In the genomic region with DNA sequence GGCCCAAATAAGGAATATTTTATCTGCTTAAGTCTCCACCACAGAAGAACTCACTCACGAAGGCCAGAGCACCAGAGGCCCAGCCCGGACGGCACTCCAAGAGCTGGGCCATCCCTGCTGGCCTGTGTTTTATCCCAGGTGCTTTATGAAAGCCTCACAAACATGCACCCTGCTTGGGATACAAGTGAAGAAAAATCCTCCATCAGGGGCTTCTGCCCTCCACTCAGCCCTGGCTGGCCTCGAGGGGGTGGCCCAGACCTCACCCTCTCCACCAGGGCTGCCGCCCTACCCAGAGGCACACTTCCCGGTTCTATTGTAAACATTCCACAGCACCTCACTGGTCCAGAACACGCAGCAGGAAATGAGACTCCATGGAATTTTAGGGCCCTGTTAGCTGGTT, we compare ENCODE assay signal across 20 cellular contexts. TPM values are rescaled to one million over a fixed set of nuclear protein-coding genes. Genes with fewer than 3 reads are reported as not detected.
DNase-seq lines count a peak whose midpoint lies in the region; ATAC-seq, FAIRE-seq and TF ChIP-seq lines count a peak whose summit lies in the region.
"Had no signal": no experiment of that assay in that cellular context is flagged by ENCODE, and none has a peak within 500 bp of the region (broad histone marks: within the 10 kb centered on the region; RNA-seq: fewer than 3 reads in every experiment).

No MANE protein-coding gene starts in this region.

- peak overlapping the region; percentile 43 to 71 for H3K27ac ChIP-seq in mucosa of rectum (ENCODE audit: low read depth in 2 of 2, low read length in 2 of 2)
- peak overlapping the region in 1 of 8 donors; percentile 3 for H3K27ac ChIP-seq in spleen
- no peak overlapping the region for H3K27ac ChIP-seq in A673 (ENCODE audit: low read depth, low read length, poor library complexity, severe bottlenecking)
- H3K27ac ChIP-seq: HL-60 had no signal

- H3K9me3 Mint-ChIP-seq in Calu3 (ENCODE audit: low read depth, unreplicated experiment): peaks cover 6% of the 10 kb centered on the region

- H3K9me3 ChIP-seq in mucosa of rectum (ENCODE audit: control insufficient read depth in 2 of 2, low read length in 2 of 2) (no peaks in the 10 kb centered on the region), spleen (peaks cover 0 to 20% (median 17%) of the 10 kb centered on the region in 8 donors), A673 (ENCODE audit: low read depth, low read length, poor library complexity, severe bottlenecking) (peaks cover 4% of the 10 kb centered on the region)

- no peaks in the 10 kb centered on the region for H3K36me3 Mint-ChIP-seq in Calu3 (ENCODE audit: insufficient read depth, unreplicated experiment)

- no peaks in the 10 kb centered on the region for H3K27me3 Mint-ChIP-seq in Calu3 (ENCODE audit: unreplicated experiment)
- H3K27me3 Mint-ChIP-seq: B cell had no signal

- no peak for FAIRE-seq in H54 (lab: Jason Lieb, UNC)

- no peak for TF ChIP-seq POLR2A in spleen (IDR thresholded peaks at IDR 0.05)
- TF ChIP-seq POLR2A in H54 (IDR thresholded peaks at IDR 0.05; ENCODE audit: low read depth, low read length): no peak

- no peaks in the 10 kb centered on the region for H3K4me1 Mint-ChIP-seq in Calu3 (ENCODE audit: low read depth, unreplicated experiment)
- H3K4me1 Mint-ChIP-seq: B cell, CD14-positive monocyte had no signal

- 72 to 90% (median 88%) methylated on average over 6 to 7 of the region's 7 CpGs for WGBS in spleen, 5 donors

- peaks cover 9 to 26% of the 10 kb centered on the region in 2 donors for H3K4me1 ChIP-seq in mucosa of rectum (ENCODE audit: control insufficient read depth in 2 of 2, insufficient read depth in 2 of 2, low read length in 2 of 2)
- H3K4me1 ChIP-seq in spleen: peaks cover 0 to 32% (median 0%) of the 10 kb centered on the region in 6 donors
- H3K4me1 ChIP-seq in A673 (ENCODE audit: insufficient read depth, low read length, poor library complexity, severe bottlenecking): no peaks in the 10 kb centered on the region

- peak overlapping the region; percentile 17 to 43 for H3K9ac ChIP-seq in mucosa of rectum (ENCODE audit: low read depth in 1 of 2, low read length in 2 of 2)

- intact Hi-C loops in spleen (cut with DNase I; ENCODE audit: low total_unique reads): no loop called here
- intact Hi-C loops in A673 (cut with micrococcal nuclease; ENCODE audit: unreplicated experiment): no loop called here
- intact Hi-C loops in Calu3 (cut with micrococcal nuclease; ENCODE audit: unreplicated experiment): no loop called here

- peak; percentile 40 for DNase-seq in islet precursor cell
- peak; percentile 21 for DNase-seq in left lobe of liver (ENCODE audit: low spot score)
- peak; percentile 27 for DNase-seq in spleen
- DNase-seq in A673 (ENCODE audit: low spot score): no peak
- DNase-seq in NCI-H1694 (lab: John Stamatoyannopoulos, UW): no peak
- no peak for DNase-seq in Calu3
- no peak for DNase-seq in H54 (ENCODE audit: insufficient read length, low spot score)
- DNase-seq: DMS153, DND-41, NCI-H1048, NCI-H1417, NCI-H1694 treated with DMSO at 0.1 percent for 48 hours, NCI-H2081, NCI-H2227 treated with DMSO at 0.1 percent for 48 hours, NCI-H526 treated with DMSO at 0.1 percent for 48 hours, SHP77 had no signal

- no peak overlapping the region for H3K27ac Mint-ChIP-seq in Calu3 (ENCODE audit: unreplicated experiment)
- H3K27ac Mint-ChIP-seq: B cell, CD14-positive monocyte had no signal

- CTCF ChIA-PET in A673 (lab: Charles Lee) (no interaction called here), Calu3 (lab: Charles Lee) (no interaction called here)

- H3K36me3 ChIP-seq in mucosa of rectum (ENCODE audit: control insufficient read depth in 2 of 2, insufficient read depth in 2 of 2, low read length in 2 of 2): no peaks in the 10 kb centered on the region
- H3K36me3 ChIP-seq in spleen: peaks cover 0 to 4% (median 0%) of the 10 kb centered on the region in 6 donors
- no peaks in the 10 kb centered on the region for H3K36me3 ChIP-seq in A673 (ENCODE audit: insufficient read depth, low read length, poor library complexity, severe bottlenecking)

- H3K4me3 ChIP-seq in mucosa of rectum (ENCODE audit: low read length in 2 of 2) (no peak overlapping the region), spleen (no peak overlapping the region), A673 (ENCODE audit: low read depth, low read length, poor library complexity, severe bottlenecking) (no peak overlapping the region)

- BruUV-seq in A673 (replicated peaks; lab: Mats Ljungman, UMichigan) (no TSS peak), Calu3 (replicated peaks; lab: Mats Ljungman, UMichigan) (no TSS peak)

- no peak overlapping the region for H3K4me3 Mint-ChIP-seq in Calu3 (ENCODE audit: low read depth, unreplicated experiment)
- H3K4me3 Mint-ChIP-seq: B cell, CD14-positive monocyte had no signal

- POLR2A ChIA-PET in A673 (lab: Charles Lee; ENCODE audit: low non-redundant PET): no interaction called here

- no peak for ATAC-seq in left lobe of liver

- H3K27me3 ChIP-seq in mucosa of rectum (ENCODE audit: control insufficient read depth in 2 of 2, insufficient read depth in 2 of 2, low read length in 2 of 2): no peaks in the 10 kb centered on the region
- peaks cover 0 to 6% (median 0%) of the 10 kb centered on the region in 7 donors for H3K27me3 ChIP-seq in spleen (replicated peaks in 1 of 7)
- H3K27me3 ChIP-seq in A673 (replicated peaks; ENCODE audit: insufficient read depth, low read depth, low read length, poor library complexity): no peaks in the 10 kb centered on the region

- no peak for TF ChIP-seq CTCF in spleen (IDR thresholded peaks at IDR 0.05 in 8 of 11, conservative IDR thresholded peaks at IDR 0.05 in 3 of 11)
- TF ChIP-seq CTCF in A673 (conservative IDR thresholded peaks at IDR 0.05; ENCODE audit: low read depth, low read length): no peak
- no peak for TF ChIP-seq CTCF in Calu3 (IDR thresholded peaks at IDR 0.05; ENCODE audit: unreplicated experiment)

RNA-seq across cellular contexts. Expression of a gene that starts 19.8 kb away (rescaled TPM):
- total RNA-seq in left lobe of liver: 10.0 TPM
- total RNA-seq in spleen: 10 to 100 TPM; 13.7 to 22.4 (median 21.2) TPM
- 1 to 10 TPM; 7.5 to 8.4 (median 7.7) TPM for polyA plus RNA-seq in spleen
- total RNA-seq in A673 (2021): 74.4 and 78.1 TPM in 2 replicates
- total RNA-seq in Calu3 (2022): 54.0 and 57.2 TPM in 2 replicates

RNA-seq across cellular contexts. Expression of a gene that starts 20.4 kb away (rescaled TPM):
- 7.0 TPM for total RNA-seq in left lobe of liver
- 10 to 100 TPM; 20.8 to 39.5 (median 23.8) TPM for total RNA-seq in spleen
- polyA plus RNA-seq in spleen: 10 to 100 TPM in 2 of 3 donors, 1 to 10 TPM in 1; 9.9 to 30.2 (median 13.9) TPM
- total RNA-seq in A673 (2021): 27.2 and 29.0 TPM in 2 replicates
- 24.8 and 28.3 TPM in 2 replicates for total RNA-seq in Calu3 (2022)

Comparison
In these comparisons a context has a peak if more than half of its experiments do, and no peak if none do; other contexts are left out.
1. DNase-seq: peak in islet precursor cell (single experiment), left lobe of liver (single experiment) and spleen (single experiment); none in A673 (single experiment), NCI-H1694 (single experiment), Calu3 (single experiment) and H54 (single experiment).